Comparison of ENCODE assay signal across 8 cellular contexts in the genomic region with DNA sequence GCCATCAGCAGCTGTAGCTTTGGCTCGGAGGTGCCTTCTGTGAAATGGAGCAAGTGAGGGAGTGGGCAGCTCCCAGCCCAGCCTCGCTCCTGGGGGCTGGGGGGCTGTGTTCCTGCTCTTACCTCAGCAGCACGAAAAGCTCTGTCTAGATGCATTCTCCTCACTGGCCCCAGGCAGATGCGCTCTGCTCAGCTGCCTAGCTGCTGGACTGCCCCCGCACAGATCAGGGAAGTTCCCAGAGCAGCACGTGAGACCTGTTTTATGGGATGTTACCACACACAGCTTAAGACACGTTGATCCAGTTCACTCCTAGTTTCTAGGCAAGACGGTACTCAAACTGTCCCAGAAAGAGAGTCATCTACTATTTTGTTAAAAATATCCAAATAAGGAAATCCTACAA. TPM values are rescaled to one million over a fixed set of nuclear protein-coding genes. Genes with fewer than 3 reads are reported as not detected.
DNase-seq lines count a peak whose midpoint lies in the region; ATAC-seq, FAIRE-seq and TF ChIP-seq lines count a peak whose summit lies in the region.

No MANE protein-coding gene starts in this region.

- intact Hi-C loops in activated CD8-positive, alpha-beta T cell treated with anti-CD3 and anti-CD28 coated beads for 36 hours (cut with micrococcal nuclease) = loop anchor here (5.0 kb wide), 2 partner anchors 129 to 149 kb away; no protein-coding TSS in a partner anchor

- CTCF ChIA-PET in activated CD8-positive, alpha-beta T cell treated with anti-CD3 and anti-CD28 coated beads for 36 hours (lab: Charles Lee) = interaction anchor here (0.9 to 2.2 kb wide), 8 partner anchors 8 to 127 kb away, joined by 3 to 10 read pairs (median 4); no protein-coding TSS in a partner anchor

- peaks cover 88% of the 10 kb centered on the region for H3K4me1 Mint-ChIP-seq in activated CD8-positive, alpha-beta T cell treated with anti-CD3 and anti-CD28 coated beads for 36 hours (ENCODE audit: low read depth)
- H3K4me1 Mint-ChIP-seq in mesothelial cell of epicardium (peaks cover 34% of the 10 kb centered on the region), chondrocyte (ENCODE audit: low read depth) (peaks cover 16% of the 10 kb centered on the region)

- peak; percentile 29 for ATAC-seq in HG03432 (IDR thresholded peaks at IDR 0.05; ENCODE audit: unreplicated experiment)
- peak; percentile 38 for ATAC-seq in activated CD8-positive, alpha-beta T cell treated with anti-CD3 and anti-CD28 coated beads for 36 hours

- DNase-seq in GM12891 (ENCODE audit: insufficient read length, low spot score) (no peak), mesothelial cell of epicardium (ENCODE audit: low spot score in 2 of 2, unreplicated experiment in 2 of 2) (peak; percentile 35 to 53), chondrocyte (ENCODE audit: low spot score) (no peak), NCI-H510A (lab: John Stamatoyannopoulos, UW) (no peak), 8988T (no peak), nucleus accumbens (lab: John Stamatoyannopoulos, UW) (no peak)
- peak; percentile 74 for DNase-seq in activated CD8-positive, alpha-beta T cell treated with anti-CD3 and anti-CD28 coated beads for 36 hours

- peak; percentile 87 for TF ChIP-seq POLR2A in GM12891 (IDR thresholded peaks at IDR 0.05; ENCODE audit: low read depth, low read length)

- peak overlapping the region; percentile 88 for H3K27ac Mint-ChIP-seq in activated CD8-positive, alpha-beta T cell treated with anti-CD3 and anti-CD28 coated beads for 36 hours
- H3K27ac Mint-ChIP-seq in mesothelial cell of epicardium = peak overlapping the region; percentile 86
- H3K27ac Mint-ChIP-seq in chondrocyte (ENCODE audit: unreplicated experiment) = no peak overlapping the region

- H3K27me3 Mint-ChIP-seq in activated CD8-positive, alpha-beta T cell treated with anti-CD3 and anti-CD28 coated beads for 36 hours = no peaks in the 10 kb centered on the region
- H3K27me3 Mint-ChIP-seq in mesothelial cell of epicardium (ENCODE audit: low read depth) (no peaks in the 10 kb centered on the region), chondrocyte (ENCODE audit: low read depth) (no peaks in the 10 kb centered on the region)

- H3K9me3 Mint-ChIP-seq in activated CD8-positive, alpha-beta T cell treated with anti-CD3 and anti-CD28 coated beads for 36 hours = peaks cover 2% of the 10 kb centered on the region
- H3K9me3 Mint-ChIP-seq in mesothelial cell of epicardium (no peaks in the 10 kb centered on the region), chondrocyte (ENCODE audit: low read depth) (no peaks in the 10 kb centered on the region)

- POLR2A ChIA-PET in activated CD8-positive, alpha-beta T cell treated with anti-CD3 and anti-CD28 coated beads for 36 hours (lab: Charles Lee) = interaction anchor here (0.7 to 7.4 kb wide), 7 partner anchors 11 to 187 kb away, joined by 3 to 137 read pairs (median 5); a partner anchor contains a TSS

- peak overlapping the region; percentile 75 for H3K4me3 Mint-ChIP-seq in activated CD8-positive, alpha-beta T cell treated with anti-CD3 and anti-CD28 coated beads for 36 hours
- H3K4me3 Mint-ChIP-seq in mesothelial cell of epicardium = peak overlapping the region; percentile 22
- no peak overlapping the region for H3K4me3 Mint-ChIP-seq in chondrocyte (ENCODE audit: unreplicated experiment)

- TF ChIP-seq CTCF in activated CD8-positive, alpha-beta T cell treated with anti-CD3 and anti-CD28 coated beads for 36 hours (IDR thresholded peaks at IDR 0.05) = no peak
- TF ChIP-seq CTCF in mesothelial cell of epicardium (IDR thresholded peaks at IDR 0.05; ENCODE audit: unreplicated experiment) (no peak), chondrocyte (IDR thresholded peaks at IDR 0.05) (no peak)

- peaks cover 78% of the 10 kb centered on the region for H3K36me3 Mint-ChIP-seq in activated CD8-positive, alpha-beta T cell treated with anti-CD3 and anti-CD28 coated beads for 36 hours (ENCODE audit: low read depth)
- H3K36me3 Mint-ChIP-seq in mesothelial cell of epicardium (no peaks in the 10 kb centered on the region), chondrocyte (ENCODE audit: low read depth) (no peaks in the 10 kb centered on the region)

- FAIRE-seq in GM12891 (lab: Jason Lieb, UNC) = peak; percentile 96

TF ChIP-seq in GM12891, 5 proteins besides CTCF, POLR2A, EP300 and RAD21:
- TF ChIP-seq POLR2AphosphoS5 (IDR thresholded peaks at IDR 0.05; ENCODE audit: low read depth, low read length) (peak; percentile 83), TAF1 (IDR thresholded peaks at IDR 0.05; ENCODE audit: low read depth, low read length) (peak; percentile 49; the same call in 1 of the 2 replicates), SPI1 (IDR thresholded peaks at IDR 0.05; ENCODE audit: low read depth, low read length) (no peak), POU2F2 (IDR thresholded peaks at IDR 0.05; ENCODE audit: low read depth, low read length) (0 out of 2 replicates have a peak, but pooled peaks have one; percentile 40), PAX5 (IDR thresholded peaks at IDR 0.05; ENCODE audit: insufficient read depth, low read length, severe bottlenecking) (no peak)

RNA-seq across cellular contexts. Expression of a gene that starts 13.6 kb away (rescaled TPM):
- 1,208 TPM for polyA plus RNA-seq in GM12891 (2012; ENCODE audit: low read depth, missing spikeins)
- 1,000 to 10,000 TPM; 1,014 to 1,019 TPM for total RNA-seq in activated CD8-positive, alpha-beta T cell treated with anti-CD3 and anti-CD28 coated beads for 36 hours
- 11.6 to 12.4 TPM (median 11.6 TPM) in 3 replicates for total RNA-seq in mesothelial cell of epicardium
- 0.19 to 1.2 TPM (median 1.00 TPM) in 3 replicates for total RNA-seq in chondrocyte

RNA-seq across cellular contexts. Expression of a gene that starts 43.4 kb away (rescaled TPM):
- 0.24 TPM for polyA plus RNA-seq in GM12891 (2012; ENCODE audit: low read depth, missing spikeins)
- total RNA-seq in activated CD8-positive, alpha-beta T cell treated with anti-CD3 and anti-CD28 coated beads for 36 hours = under 1 TPM; 0.47 to 0.59 TPM
- 0.38 to 0.42 TPM (median 0.42 TPM) in 3 replicates for total RNA-seq in mesothelial cell of epicardium
- total RNA-seq in chondrocyte = 0.15 TPM in 1 of 3 replicates, not detected in the others

Comparison
In these comparisons a context has a peak if more than half of its experiments do, and no peak if none do; other contexts are left out.
1. DNase-seq: peak in activated CD8-positive, alpha-beta T cell treated with anti-CD3 and anti-CD28 coated beads for 36 hours (single experiment) and mesothelial cell of epicardium (2 of 2); none in GM12891 (single experiment), chondrocyte (single experiment), NCI-H510A (single experiment), 8988T (single experiment) and nucleus accumbens (0 of 56).
2. RNA of a gene that starts 13.6 kb away (total RNA-seq): 1,014 to 1,019 TPM in activated CD8-positive, alpha-beta T cell treated with anti-CD3 and anti-CD28 coated beads for 36 hours; 11.6 to 12.4 TPM in mesothelial cell of epicardium and 0.19 to 1.2 TPM in chondrocyte; every median in the first group is over 10 times any median in the second.